In genomic region chr7:111571720-111572119, GRCh38 we compare ENCODE assay signal across 11 cellular contexts.
"Had no signal": no experiment of that assay in that cellular context is flagged by ENCODE, and none has a peak within 500 bp of the region (broad histone marks: within the 10 kb centered on the region; RNA-seq: fewer than 3 reads in every experiment).

No MANE protein-coding gene starts in this region.

- H3K36me3 ChIP-seq: HAP-1 had no signal

- H3K9ac ChIP-seq: GM23248 had no signal

- H3K9me3 ChIP-seq: HAP-1 had no signal

- ATAC-seq: GM23338, HCT116 had no signal

- DNase-seq: GM23248, GOT3, H7, H9, HCEC 1CT, HFFc6 had no signal

- H3K4me1 ChIP-seq: HAP-1 had no signal

- FAIRE-seq: H1, H54 had no signal

- H2AFZ ChIP-seq: GM23248, GM23338 had no signal

- H3K4me3 ChIP-seq: GM23248, GM23338, HAP-1 had no signal

- H3K27ac ChIP-seq: GM23248 had no signal

- H3K4me2 ChIP-seq: GM23338 had no signal
